7 cellular contexts compared by ENCODE assay signal in genomic region chr19:47778954-47779351, GRCh38. TPM values are rescaled to one million over a fixed set of nuclear protein-coding genes. Genes with fewer than 3 reads are reported as not detected.
A peak's percentile ranks its signal among the peaks of the same experiment; 100 is the strongest.
DNase-seq lines count a peak whose midpoint lies in the region; ATAC-seq and TF ChIP-seq lines count a peak whose summit lies in the region.

No MANE protein-coding gene starts in this region.

- peak overlapping the region; percentile 96 for H3K4me3 Mint-ChIP-seq in T-helper 2 cell treated with Interferon-gamma antibody and Interleukin-4, amounts not matched to agents 5 μg/mL and 100 μg/mL, for 36 hours

- H3K36me3 Mint-ChIP-seq in T-helper 2 cell treated with Interferon-gamma antibody and Interleukin-4, amounts not matched to agents 5 μg/mL and 100 μg/mL, for 36 hours (ENCODE audit: low read depth), result peaks cover 20% of the 10 kb centered on the region

- H3K27ac Mint-ChIP-seq in T-helper 2 cell treated with Interferon-gamma antibody and Interleukin-4, amounts not matched to agents 5 μg/mL and 100 μg/mL, for 36 hours, result peak overlapping the region; percentile 83

- in situ Hi-C loops in GM13976 (cut with MboI; ENCODE audit: low sequenced_read_pairs, unreplicated experiment), result no loop called here

- H3K36me3 ChIP-seq in H7 (replicated peaks; ENCODE audit: control insufficient read depth, insufficient read depth, low read length) (peaks cover 23% of the 10 kb centered on the region), muscle layer of duodenum (ENCODE audit: control insufficient read depth in 1 of 2, insufficient read depth in 2 of 2, low read length in 2 of 2) (peaks cover 16 to 29% of the 10 kb centered on the region in 2 donors)

- peak overlapping the region; percentile 88 for H3K4me3 ChIP-seq in H7 (ENCODE audit: insufficient read depth, low read depth, low read length)
- H3K4me3 ChIP-seq in epithelial cell of esophagus (ENCODE audit: low read length), result peak overlapping the region; percentile 84
- H3K4me3 ChIP-seq in muscle layer of duodenum (ENCODE audit: low read depth in 1 of 2, low read length in 2 of 2), result peak overlapping the region; percentile 80 to 96

- H3K27me3 Mint-ChIP-seq in T-helper 2 cell treated with Interferon-gamma antibody and Interleukin-4, amounts not matched to agents 5 μg/mL and 100 μg/mL, for 36 hours (ENCODE audit: low read depth), result no peaks in the 10 kb centered on the region

- peaks cover 16 to 37% of the 10 kb centered on the region in 2 donors for H3K4me1 ChIP-seq in muscle layer of duodenum (ENCODE audit: control insufficient read depth in 1 of 2, insufficient read depth in 2 of 2, low read length in 2 of 2)

- no peak for TF ChIP-seq CTCF in epithelial cell of esophagus (IDR thresholded peaks at IDR 0.05; ENCODE audit: insufficient read depth, low read depth, low read length, missing control alignments)
- TF ChIP-seq CTCF in GM13976 (IDR thresholded peaks at IDR 0.05; ENCODE audit: borderline replicate concordance, control extremely low read depth, extremely low read depth, insufficient read depth, missing control alignments), result no peak

- no peaks in the 10 kb centered on the region for H3K9me3 ChIP-seq in muscle layer of duodenum (ENCODE audit: control insufficient read depth in 1 of 2, low read length in 2 of 2)

- H3K9me3 Mint-ChIP-seq in T-helper 2 cell treated with Interferon-gamma antibody and Interleukin-4, amounts not matched to agents 5 μg/mL and 100 μg/mL, for 36 hours, result no peaks in the 10 kb centered on the region

- DNase-seq in H7 (peak; percentile 67), epithelial cell of esophagus (ENCODE audit: low read depth) (no peak), GM13976 (ENCODE audit: low spot score) (no peak), SW 1271 (lab: John Stamatoyannopoulos, UW) (no peak)
- DNase-seq in T-helper 2 cell treated with Interferon-gamma antibody and Interleukin-4, amounts not matched to agents 5 μg/mL and 100 μg/mL, for 36 hours (ENCODE audit: low spot score), result no peak

- H3K27me3 ChIP-seq in H7 (ENCODE audit: control insufficient read depth, insufficient read depth, low read length) (no peaks in the 10 kb centered on the region), muscle layer of duodenum (ENCODE audit: low read depth, low read length) (no peaks in the 10 kb centered on the region)

- H3K4me1 Mint-ChIP-seq in T-helper 2 cell treated with Interferon-gamma antibody and Interleukin-4, amounts not matched to agents 5 μg/mL and 100 μg/mL, for 36 hours (ENCODE audit: low read depth), result peaks cover 18% of the 10 kb centered on the region

- peak overlapping the region; percentile 86 for H3K27ac ChIP-seq in muscle layer of duodenum (ENCODE audit: low read length)

- no peak for ATAC-seq in GM18502 (IDR thresholded peaks at IDR 0.05; ENCODE audit: poor library complexity, unreplicated experiment)

RNA-seq across cellular contexts. Expression of gene SELENOW, which starts 0.5 kb away (rescaled TPM):
- total RNA-seq in H7 (2014; rRNA removed; shearing (Covaris generic)), result 752 and 1,115 TPM in 2 replicates

RNA-seq across cellular contexts. Expression of gene TPRX1, which starts 25.4 kb away (rescaled TPM):
- total RNA-seq in H7 (2014; rRNA removed; shearing (Covaris generic)), result not detected in 2 replicates

RNA-seq across cellular contexts. Expression of gene NOP53, which starts 33.6 kb away (rescaled TPM):
- total RNA-seq in H7 (2014; rRNA removed; shearing (Covaris generic)), result 155 and 167 TPM in 2 replicates

RNA-seq across cellular contexts. Expression of gene CRX, which starts 42.8 kb away (rescaled TPM):
- total RNA-seq in H7 (2014; rRNA removed; shearing (Covaris generic)), result 0.07 and 0.63 TPM in 2 replicates
